ENCODE assay signal across 8 cellular contexts in genomic region chr3:183099026-183099837, GRCh38. TPM values are rescaled to one million over a fixed set of nuclear protein-coding genes. Genes with fewer than 3 reads are reported as not detected.
DNase-seq lines count a peak whose midpoint lies in the region; ATAC-seq and TF ChIP-seq lines count a peak whose summit lies in the region.

TSS of gene MCCC1 (minus strand) at chr3:183099496. CDS start at chr3:183099440, 56 bp downstream.

- peaks cover 21% of the 10 kb centered on the region for H3K4me1 Mint-ChIP-seq in activated T-helper 17 cell treated with anti-CD3 and anti-CD28 coated beads, Interleukin-2, amount 50 U/mL, for 72 hours
- H3K4me1 Mint-ChIP-seq in naive thymus-derived CD4-positive, alpha-beta T cell = peaks cover 18 to 52% (median 43%) of the 10 kb centered on the region in 7 donors
- peaks cover 14 to 25% of the 10 kb centered on the region in 2 donors for H3K4me1 Mint-ChIP-seq in stimulated activated naive B cell treated with anti-CD40 and anti-IgM and Interleukin-4, amounts not matched to agents 10 μg/mL and 1 μg/mL and 100 μg/mL, for 72 hours

- DNase-seq in DMS79 treated with DMSO at 0.1 percent for 48 hours (lab: John Stamatoyannopoulos, UW) = peak; percentile 94
- DNase-seq in Karpas-422 = peak; percentile 100
- DNase-seq in RWPE1 (ENCODE audit: low spot score) = peak; percentile 99
- DNase-seq in fibroblast of lung (ENCODE audit: low read depth in 2 of 2) = peak; percentile 99
- peak; percentile 82 to 98 (median 97) for DNase-seq in naive thymus-derived CD4-positive, alpha-beta T cell
- DNase-seq in stimulated activated naive B cell treated with anti-CD40 and anti-IgM and Interleukin-4, amounts not matched to agents 10 μg/mL and 1 μg/mL and 100 μg/mL, for 72 hours = peak; percentile 98

- POLR2A ChIA-PET in RWPE1 (lab: Yijun Ruan, JAX; ENCODE audit: low non-redundant PET) = no interaction called here
- POLR2A ChIA-PET in naive thymus-derived CD4-positive, alpha-beta T cell (lab: Charles Lee) = interaction anchor here (1.4 kb wide), 1 partner anchor 307 kb away, joined by 5 read pairs; no protein-coding TSS in a partner anchor

- peak within 1 kb of the TSS; percentile 72 for H3K27ac ChIP-seq in Karpas-422 (ENCODE audit: low read length)
- peak within 1 kb of the TSS; percentile 77 for H3K27ac ChIP-seq in RWPE1
- peak within 1 kb of the TSS; percentile 86 for H3K27ac ChIP-seq in fibroblast of lung (ENCODE audit: insufficient read depth, low read length)
- H3K27ac ChIP-seq in naive thymus-derived CD4-positive, alpha-beta T cell (ENCODE audit: low read depth, low read length) = peak within 1 kb of the TSS; percentile 83

- peak within 1 kb of the TSS; percentile 95 for H3K4me3 Mint-ChIP-seq in activated T-helper 17 cell treated with anti-CD3 and anti-CD28 coated beads, Interleukin-2, amount 50 U/mL, for 72 hours
- H3K4me3 Mint-ChIP-seq in naive thymus-derived CD4-positive, alpha-beta T cell = peak within 1 kb of the TSS; percentile 87 to 98 (median 97)
- H3K4me3 Mint-ChIP-seq in stimulated activated naive B cell treated with anti-CD40 and anti-IgM and Interleukin-4, amounts not matched to agents 10 μg/mL and 1 μg/mL and 100 μg/mL, for 72 hours = peak within 1 kb of the TSS; percentile 90 to 94

- H3K27ac Mint-ChIP-seq in activated T-helper 17 cell treated with anti-CD3 and anti-CD28 coated beads, Interleukin-2, amount 50 U/mL, for 72 hours = peak within 1 kb of the TSS; percentile 98
- peak within 1 kb of the TSS; percentile 90 to 99 (median 97) for H3K27ac Mint-ChIP-seq in naive thymus-derived CD4-positive, alpha-beta T cell
- H3K27ac Mint-ChIP-seq in stimulated activated naive B cell treated with anti-CD40 and anti-IgM and Interleukin-4, amounts not matched to agents 10 μg/mL and 1 μg/mL and 100 μg/mL, for 72 hours = peak within 1 kb of the TSS; percentile 98

- peaks cover 21% of the 10 kb centered on the region; the same call in 1 of the 2 replicates for H3K36me3 ChIP-seq in Karpas-422 (ENCODE audit: insufficient read depth, low read length)
- no peaks in the 10 kb centered on the region for H3K36me3 ChIP-seq in fibroblast of lung (ENCODE audit: control insufficient read depth, insufficient read depth, low read length)
- H3K36me3 ChIP-seq in naive thymus-derived CD4-positive, alpha-beta T cell (ENCODE audit: control insufficient read depth in 2 of 3, insufficient read depth in 3 of 3, low read length in 3 of 3) = peaks cover 0 to 6% (median 0%) of the 10 kb centered on the region in 3 experiments

- no peaks in the 10 kb centered on the region for H3K27me3 Mint-ChIP-seq in activated T-helper 17 cell treated with anti-CD3 and anti-CD28 coated beads, Interleukin-2, amount 50 U/mL, for 72 hours
- no peaks in the 10 kb centered on the region for H3K27me3 Mint-ChIP-seq in naive thymus-derived CD4-positive, alpha-beta T cell
- no peaks in the 10 kb centered on the region for H3K27me3 Mint-ChIP-seq in stimulated activated naive B cell treated with anti-CD40 and anti-IgM and Interleukin-4, amounts not matched to agents 10 μg/mL and 1 μg/mL and 100 μg/mL, for 72 hours

- H3K27me3 ChIP-seq in Karpas-422 (ENCODE audit: low read length) (no peaks in the 10 kb centered on the region), fibroblast of lung (ENCODE audit: control insufficient read depth, insufficient read depth, low read length) (no peaks in the 10 kb centered on the region)
- H3K27me3 ChIP-seq in naive thymus-derived CD4-positive, alpha-beta T cell (ENCODE audit: control insufficient read depth in 2 of 2, insufficient read depth in 2 of 2, low read length in 2 of 2) = no peaks in the 10 kb centered on the region

- H3K9me3 ChIP-seq in Karpas-422 (ENCODE audit: low read length) (no peaks in the 10 kb centered on the region), fibroblast of lung (ENCODE audit: control insufficient read depth, insufficient read depth, low read depth, low read length) (no peaks in the 10 kb centered on the region)
- no peaks in the 10 kb centered on the region for H3K9me3 ChIP-seq in naive thymus-derived CD4-positive, alpha-beta T cell (ENCODE audit: control insufficient read depth in 2 of 3, low read length in 3 of 3)

- H3K36me3 Mint-ChIP-seq in activated T-helper 17 cell treated with anti-CD3 and anti-CD28 coated beads, Interleukin-2, amount 50 U/mL, for 72 hours (ENCODE audit: low read depth) = peaks cover 13% of the 10 kb centered on the region
- peaks cover 0 to 14% (median 4%) of the 10 kb centered on the region in 5 donors for H3K36me3 Mint-ChIP-seq in naive thymus-derived CD4-positive, alpha-beta T cell
- peaks cover 10 to 12% of the 10 kb centered on the region in 2 donors for H3K36me3 Mint-ChIP-seq in stimulated activated naive B cell treated with anti-CD40 and anti-IgM and Interleukin-4, amounts not matched to agents 10 μg/mL and 1 μg/mL and 100 μg/mL, for 72 hours

- H4K20me1 ChIP-seq in Karpas-422 (ENCODE audit: insufficient read depth, low read depth, low read length) (no peaks in the 10 kb centered on the region), fibroblast of lung (ENCODE audit: control insufficient read depth, extremely low read depth, insufficient read depth, low read length) (no peaks in the 10 kb centered on the region)

- H3K79me2 ChIP-seq in Karpas-422 (ENCODE audit: low read length) = peaks cover 43% of the 10 kb centered on the region
- peaks cover 6% of the 10 kb centered on the region for H3K79me2 ChIP-seq in fibroblast of lung (ENCODE audit: control insufficient read depth, insufficient read depth, low read length)

- intact Hi-C loops in naive thymus-derived CD4-positive, alpha-beta T cell (cut with micrococcal nuclease) = loop anchor here (1.0 to 10.0 kb wide), 19 partner anchors 63 to 1714 kb away; partner anchors contain the start of genes DCUN1D1 (in 2 of the 2), LAMP3 (in 2 of the 2), ABCC5 (in 1 of the 2) and ALG3 (in 1 of the 2)

- ATAC-seq in GM21825 (IDR thresholded peaks at IDR 0.05; ENCODE audit: unreplicated experiment) = peak; percentile 98
- peak; percentile 99 for ATAC-seq in activated T-helper 17 cell treated with anti-CD3 and anti-CD28 coated beads, Interleukin-2, amount 50 U/mL, for 72 hours (replicated peaks)
- ATAC-seq in naive thymus-derived CD4-positive, alpha-beta T cell = peak; percentile 99
- peak; percentile 96 to 97 for ATAC-seq in stimulated activated naive B cell treated with anti-CD40 and anti-IgM and Interleukin-4, amounts not matched to agents 10 μg/mL and 1 μg/mL and 100 μg/mL, for 72 hours (replicated peaks)

- TF ChIP-seq CTCF in RWPE1 (conservative IDR thresholded peaks at IDR 0.05; ENCODE audit: low read depth) = no peak
- peak in 1 of 2 donors; percentile 9 for TF ChIP-seq CTCF in fibroblast of lung (conservative IDR thresholded peaks at IDR 0.05 in 1 of 2, IDR thresholded peaks at IDR 0.05 in 1 of 2; ENCODE audit: low read depth in 1 of 2, low read length in 2 of 2)

- H3K9ac ChIP-seq in Karpas-422 (ENCODE audit: low read length) (peak within 1 kb of the TSS; percentile 86), fibroblast of lung (ENCODE audit: insufficient read depth, low read length) (peak within 1 kb of the TSS; percentile 81)

- no peaks in the 10 kb centered on the region for H3K9me3 Mint-ChIP-seq in activated T-helper 17 cell treated with anti-CD3 and anti-CD28 coated beads, Interleukin-2, amount 50 U/mL, for 72 hours
- no peaks in the 10 kb centered on the region for H3K9me3 Mint-ChIP-seq in naive thymus-derived CD4-positive, alpha-beta T cell
- no peaks in the 10 kb centered on the region for H3K9me3 Mint-ChIP-seq in stimulated activated naive B cell treated with anti-CD40 and anti-IgM and Interleukin-4, amounts not matched to agents 10 μg/mL and 1 μg/mL and 100 μg/mL, for 72 hours

- CTCF ChIA-PET in RWPE1 (lab: Yijun Ruan, JAX) = interaction anchor here (1.1 kb wide), 1 partner anchor 14 kb away, joined by 5 read pairs; no protein-coding TSS in a partner anchor
- CTCF ChIA-PET in naive thymus-derived CD4-positive, alpha-beta T cell (lab: Charles Lee) = interaction anchor here (0.6 to 1.0 kb wide), 3 partner anchors 13 to 308 kb away, joined by 3 to 4 read pairs (median 3); no protein-coding TSS in a partner anchor

- H3K4me3 ChIP-seq in Karpas-422 (ENCODE audit: low read length) (peak within 1 kb of the TSS; percentile 77), fibroblast of lung (replicated peaks in 1 of 4; ENCODE audit: control extremely low read depth in 1 of 4, insufficient read depth in 1 of 4, low read depth in 3 of 4, low read length in 4 of 4) (peak within 1 kb of the TSS; percentile 75 to 91 (median 84))
- peak within 1 kb of the TSS; percentile 73 for H3K4me3 ChIP-seq in naive thymus-derived CD4-positive, alpha-beta T cell (ENCODE audit: low read length)

- H2AFZ ChIP-seq in Karpas-422 (ENCODE audit: low read length) = peak within 1 kb of the TSS; percentile 73
- peak within 1 kb of the TSS; percentile 96 for H2AFZ ChIP-seq in fibroblast of lung (ENCODE audit: low read length)

- peaks cover 21% of the 10 kb centered on the region for H3K4me1 ChIP-seq in Karpas-422 (ENCODE audit: low read length)
- peaks cover 5% of the 10 kb centered on the region for H3K4me1 ChIP-seq in fibroblast of lung (ENCODE audit: control insufficient read depth, extremely low read depth, insufficient read depth, low read length)
- peaks cover 7 to 10% of the 10 kb centered on the region in 2 donors for H3K4me1 ChIP-seq in naive thymus-derived CD4-positive, alpha-beta T cell (ENCODE audit: control insufficient read depth in 2 of 2, insufficient read depth in 2 of 2, low read length in 2 of 2)

- no peaks in the 10 kb centered on the region for H3K9me2 ChIP-seq in Karpas-422 (replicated peaks; ENCODE audit: insufficient read depth, low read length)

- H3K4me2 ChIP-seq in Karpas-422 (ENCODE audit: low read depth, low read length, poor library complexity, severe bottlenecking) = peak within 1 kb of the TSS; percentile 82
- peak within 1 kb of the TSS; percentile 86 for H3K4me2 ChIP-seq in fibroblast of lung (ENCODE audit: extremely low read depth, insufficient read depth, low read length)

RNA-seq across cellular contexts. Expression of gene MCCC1, which starts in this region (rescaled TPM):
- total RNA-seq in Karpas-422 (2014; rRNA removed; shearing (Covaris generic); ENCODE audit: low replicate concordance) = 60.4 and 61.7 TPM in 2 replicates
- total RNA-seq in activated T-helper 17 cell treated with anti-CD3 and anti-CD28 coated beads, Interleukin-2, amount 50 U/mL, for 72 hours = 10 to 100 TPM; 30.7 to 30.9 TPM
- 19.8 and 29.1 TPM in 2 replicates for total RNA-seq in fibroblast of lung
- 16.1 and 17.0 TPM in 2 replicates for polyA plus RNA-seq in fibroblast of lung
- 12.6 and 15.2 TPM in 2 replicates for polyA plus RNA-seq in fibroblast of lung (2012)
- polyA minus RNA-seq in fibroblast of lung (ENCODE audit: low replicate concordance) = 7.2 and 8.6 TPM in 2 replicates
- total RNA-seq in naive thymus-derived CD4-positive, alpha-beta T cell = 10 to 100 TPM; 17.7 to 37.5 (median 31.8) TPM
- 10 to 100 TPM; 26.4 to 31.8 TPM for polyA plus RNA-seq in naive thymus-derived CD4-positive, alpha-beta T cell

Comparison
In these comparisons a context has a peak if more than half of its experiments do, and no peak if none do; other contexts are left out.
1. Peak in every context shown above with its lines: DNase-seq, ATAC-seq, H3K4me3 ChIP-seq and H3K27ac ChIP-seq.